ENCODE assay signal across 1 cellular context in the genomic region with DNA sequence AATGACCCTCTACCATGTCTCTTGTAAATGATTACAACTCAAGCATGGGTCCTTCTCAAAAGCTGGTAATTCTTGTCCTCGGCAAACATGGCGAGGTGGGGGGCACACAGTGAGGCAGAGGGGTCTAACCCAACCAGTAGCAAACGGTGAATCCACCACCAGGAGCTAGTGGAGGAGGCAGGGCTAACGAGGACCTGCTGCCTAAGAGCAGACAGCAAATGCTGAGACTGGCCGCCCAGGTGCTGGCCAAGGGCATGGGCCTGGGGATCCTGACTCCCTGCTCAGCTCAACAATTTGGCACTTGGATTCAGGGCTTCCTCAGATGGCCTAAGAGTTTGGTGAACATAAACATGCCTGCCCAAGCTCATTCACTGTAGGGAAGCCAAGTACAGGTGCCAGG.
TF ChIP-seq lines count a peak whose summit lies in the region.

No MANE protein-coding gene starts in this region.

TF ChIP-seq in H1, 55 proteins besides CTCF, POLR2A, EP300 and RAD21:
- peak; percentile 31 for TF ChIP-seq POLR2AphosphoS5 (IDR thresholded peaks at IDR 0.05; ENCODE audit: low read depth, low read length)
- TF ChIP-seq, protein P1, sequence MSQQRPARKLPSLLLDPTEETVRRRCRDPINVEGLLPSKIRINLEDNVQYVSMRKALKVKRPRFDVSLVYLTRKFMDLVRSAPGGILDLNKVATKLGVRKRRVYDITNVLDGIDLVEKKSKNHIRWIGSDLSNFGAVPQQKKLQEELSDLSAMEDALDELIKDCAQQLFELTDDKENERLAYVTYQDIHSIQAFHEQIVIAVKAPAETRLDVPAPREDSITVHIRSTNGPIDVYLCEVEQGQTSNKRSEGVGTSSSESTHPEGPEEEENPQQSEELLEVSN (IDR thresholded peaks at IDR 0.05) = no peak
TF ChIP-seq in H1: peak in this region for 1.
